Comparison of ENCODE assay signal across 1 cellular context in the genomic region with DNA sequence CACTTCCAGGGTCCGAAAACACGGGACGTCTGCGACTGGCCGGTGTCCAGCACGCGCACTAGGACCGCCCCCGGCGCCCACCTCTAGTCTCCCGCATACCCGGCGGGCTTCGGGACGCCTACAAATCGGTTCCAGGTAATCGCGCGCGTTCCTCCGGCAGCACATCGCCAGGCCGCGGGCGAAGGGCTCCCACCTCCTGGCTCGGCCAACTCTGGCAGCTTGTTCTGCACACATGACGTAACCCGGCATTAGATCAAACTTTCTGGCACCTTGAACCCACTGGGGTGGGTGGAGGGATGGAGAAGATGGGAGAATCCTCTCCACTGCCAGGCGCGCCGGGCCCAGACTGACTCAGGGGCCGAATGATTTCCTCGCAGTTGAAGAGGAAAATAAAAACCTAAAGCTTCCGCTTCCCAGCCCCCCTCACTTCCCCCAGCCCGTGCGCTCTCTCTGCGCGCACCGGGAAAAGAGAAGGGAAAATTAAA.
TF ChIP-seq lines count a peak whose summit lies in the region.

No MANE protein-coding gene starts in this region.

TF ChIP-seq in HEK293, 187 proteins besides CTCF, POLR2A, EP300 and RAD21 (continued from another document):
- TF ChIP-seq PRDM2 (tag by site-specific recombination; IDR thresholded peaks at IDR 0.05; ENCODE audit: borderline replicate concordance) (no peak), ZNF561 (tag by site-specific recombination; IDR thresholded peaks at IDR 0.05; ENCODE audit: borderline replicate concordance) (no peak), ZNF366 (tag by site-specific recombination; conservative IDR thresholded peaks at IDR 0.05) (peak; percentile 29; the same call in 1 of the 2 replicates)
- TF ChIP-seq, protein P1, sequence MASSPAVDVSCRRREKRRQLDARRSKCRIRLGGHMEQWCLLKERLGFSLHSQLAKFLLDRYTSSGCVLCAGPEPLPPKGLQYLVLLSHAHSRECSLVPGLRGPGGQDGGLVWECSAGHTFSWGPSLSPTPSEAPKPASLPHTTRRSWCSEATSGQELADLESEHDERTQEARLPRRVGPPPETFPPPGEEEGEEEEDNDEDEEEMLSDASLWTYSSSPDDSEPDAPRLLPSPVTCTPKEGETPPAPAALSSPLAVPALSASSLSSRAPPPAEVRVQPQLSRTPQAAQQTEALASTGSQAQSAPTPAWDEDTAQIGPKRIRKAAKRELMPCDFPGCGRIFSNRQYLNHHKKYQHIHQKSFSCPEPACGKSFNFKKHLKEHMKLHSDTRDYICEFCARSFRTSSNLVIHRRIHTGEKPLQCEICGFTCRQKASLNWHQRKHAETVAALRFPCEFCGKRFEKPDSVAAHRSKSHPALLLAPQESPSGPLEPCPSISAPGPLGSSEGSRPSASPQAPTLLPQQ (tag by site-specific recombination; IDR thresholded peaks at IDR 0.05): no peak; the same call in 1 of the 2 replicates
TF ChIP-seq in HEK293: peak in this region for 26.
